8 cellular contexts compared by ENCODE assay signal in the genomic region with DNA sequence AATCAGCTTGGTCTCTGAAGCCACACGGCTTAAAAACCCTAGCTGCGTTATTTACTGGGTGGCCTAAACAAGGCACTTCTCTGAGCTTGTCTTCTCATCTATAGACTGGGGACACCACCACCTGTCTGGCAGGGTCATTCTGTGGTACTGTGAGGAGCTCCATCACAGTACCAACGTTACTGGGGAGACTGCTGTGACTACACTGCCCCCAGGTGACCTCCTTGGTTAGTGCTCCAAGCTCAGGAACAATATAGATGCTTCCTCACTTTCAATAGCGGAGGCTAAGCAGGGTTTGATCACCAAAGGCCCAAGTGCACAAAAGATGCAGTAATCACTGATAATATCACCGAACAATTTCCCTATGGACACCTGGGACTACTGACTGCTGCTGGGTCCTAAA. TPM values are rescaled to one million over a fixed set of nuclear protein-coding genes. Genes with fewer than 3 reads are reported as not detected.
DNase-seq lines count a peak whose midpoint lies in the region; ATAC-seq and TF ChIP-seq lines count a peak whose summit lies in the region.

No MANE protein-coding gene starts in this region.

- peak; percentile 77 for ATAC-seq in Right ventricle myocardium inferior
- peak; percentile 54 for ATAC-seq in central memory CD8-positive, alpha-beta T cell (replicated peaks; ENCODE audit: extremely low read depth, poor library complexity, severe bottlenecking)

- DNase-seq in Right ventricle myocardium inferior (ENCODE audit: missing footprints) = no peak
- no peak for DNase-seq in cardiac septum (ENCODE audit: low spot score)
- peak; percentile 78 for DNase-seq in RPMI8226
- no peak for DNase-seq in central memory CD8-positive, alpha-beta T cell (ENCODE audit: low spot score in 2 of 2)
- DNase-seq in lung microvascular endothelial cell (ENCODE audit: low read depth in 2 of 2) = peak; percentile 72 to 78
- DNase-seq in COLO829 (ENCODE audit: low spot score) = no peak
- DNase-seq in T-helper 9 cell = no peak

- H3K36me3 Mint-ChIP-seq in central memory CD8-positive, alpha-beta T cell (ENCODE audit: insufficient read depth) = peaks cover 17% of the 10 kb centered on the region

- H3K4me1 Mint-ChIP-seq in central memory CD8-positive, alpha-beta T cell = peaks cover 10% of the 10 kb centered on the region

- no peak for TF ChIP-seq EP300 in Ishikawa (IDR thresholded peaks at IDR 0.05; ENCODE audit: borderline replicate concordance)

- H3K9me3 Mint-ChIP-seq in central memory CD8-positive, alpha-beta T cell = no peaks in the 10 kb centered on the region

- no peak overlapping the region for H3K27ac Mint-ChIP-seq in central memory CD8-positive, alpha-beta T cell (ENCODE audit: low read depth)

- intact Hi-C loops in Right ventricle myocardium inferior (cut with DNase I) = loop anchor here (1.0 kb wide), 1 partner anchor 56 kb away; no protein-coding TSS in a partner anchor
- intact Hi-C loops in cardiac septum (cut with DNase I) = loop anchor here (2.0 to 5.0 kb wide), 2 partner anchors 57 to 110 kb away; no protein-coding TSS in a partner anchor

- H3K4me3 Mint-ChIP-seq in central memory CD8-positive, alpha-beta T cell = no peak overlapping the region

- peak; percentile 62 for TF ChIP-seq RAD21 in Ishikawa (IDR thresholded peaks at IDR 0.05; ENCODE audit: low read depth)

- H3K27me3 Mint-ChIP-seq in central memory CD8-positive, alpha-beta T cell = no peaks in the 10 kb centered on the region

TF ChIP-seq in Ishikawa, 13 proteins besides CTCF, POLR2A, EP300 and RAD21:
- TF ChIP-seq CEBPB (IDR thresholded peaks at IDR 0.05) (no peak), TEAD4 (IDR thresholded peaks at IDR 0.05) (no peak), NFIC (IDR thresholded peaks at IDR 0.05) (no peak), TAF1 (IDR thresholded peaks at IDR 0.05; ENCODE audit: low read depth) (no peak), FOXM1 (IDR thresholded peaks at IDR 0.05; ENCODE audit: borderline replicate concordance, low read depth) (no peak), CREB1 (IDR thresholded peaks at IDR 0.05; ENCODE audit: low read depth) (no peak), YY1 (IDR thresholded peaks at IDR 0.05; ENCODE audit: low read depth) (no peak), EGR1 (IDR thresholded peaks at IDR 0.05) (no peak), TCF12 (IDR thresholded peaks at IDR 0.05; ENCODE audit: low read depth) (no peak), ZBTB7A (IDR thresholded peaks at IDR 0.05; ENCODE audit: low read depth) (no peak)
- TF ChIP-seq, protein P1, sequence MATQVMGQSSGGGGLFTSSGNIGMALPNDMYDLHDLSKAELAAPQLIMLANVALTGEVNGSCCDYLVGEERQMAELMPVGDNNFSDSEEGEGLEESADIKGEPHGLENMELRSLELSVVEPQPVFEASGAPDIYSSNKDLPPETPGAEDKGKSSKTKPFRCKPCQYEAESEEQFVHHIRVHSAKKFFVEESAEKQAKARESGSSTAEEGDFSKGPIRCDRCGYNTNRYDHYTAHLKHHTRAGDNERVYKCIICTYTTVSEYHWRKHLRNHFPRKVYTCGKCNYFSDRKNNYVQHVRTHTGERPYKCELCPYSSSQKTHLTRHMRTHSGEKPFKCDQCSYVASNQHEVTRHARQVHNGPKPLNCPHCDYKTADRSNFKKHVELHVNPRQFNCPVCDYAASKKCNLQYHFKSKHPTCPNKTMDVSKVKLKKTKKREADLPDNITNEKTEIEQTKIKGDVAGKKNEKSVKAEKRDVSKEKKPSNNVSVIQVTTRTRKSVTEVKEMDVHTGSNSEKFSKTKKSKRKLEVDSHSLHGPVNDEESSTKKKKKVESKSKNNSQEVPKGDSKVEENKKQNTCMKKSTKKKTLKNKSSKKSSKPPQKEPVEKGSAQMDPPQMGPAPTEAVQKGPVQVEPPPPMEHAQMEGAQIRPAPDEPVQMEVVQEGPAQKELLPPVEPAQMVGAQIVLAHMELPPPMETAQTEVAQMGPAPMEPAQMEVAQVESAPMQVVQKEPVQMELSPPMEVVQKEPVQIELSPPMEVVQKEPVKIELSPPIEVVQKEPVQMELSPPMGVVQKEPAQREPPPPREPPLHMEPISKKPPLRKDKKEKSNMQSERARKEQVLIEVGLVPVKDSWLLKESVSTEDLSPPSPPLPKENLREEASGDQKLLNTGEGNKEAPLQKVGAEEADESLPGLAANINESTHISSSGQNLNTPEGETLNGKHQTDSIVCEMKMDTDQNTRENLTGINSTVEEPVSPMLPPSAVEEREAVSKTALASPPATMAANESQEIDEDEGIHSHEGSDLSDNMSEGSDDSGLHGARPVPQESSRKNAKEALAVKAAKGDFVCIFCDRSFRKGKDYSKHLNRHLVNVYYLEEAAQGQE (IDR thresholded peaks at IDR 0.05; ENCODE audit: low read depth) = no peak
- TF ChIP-seq, protein P2, sequence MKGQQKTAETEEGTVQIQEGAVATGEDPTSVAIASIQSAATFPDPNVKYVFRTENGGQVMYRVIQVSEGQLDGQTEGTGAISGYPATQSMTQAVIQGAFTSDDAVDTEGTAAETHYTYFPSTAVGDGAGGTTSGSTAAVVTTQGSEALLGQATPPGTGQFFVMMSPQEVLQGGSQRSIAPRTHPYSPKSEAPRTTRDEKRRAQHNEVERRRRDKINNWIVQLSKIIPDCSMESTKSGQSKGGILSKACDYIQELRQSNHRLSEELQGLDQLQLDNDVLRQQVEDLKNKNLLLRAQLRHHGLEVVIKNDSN (IDR thresholded peaks at IDR 0.05) = no peak
- TF ChIP-seq, protein P3, sequence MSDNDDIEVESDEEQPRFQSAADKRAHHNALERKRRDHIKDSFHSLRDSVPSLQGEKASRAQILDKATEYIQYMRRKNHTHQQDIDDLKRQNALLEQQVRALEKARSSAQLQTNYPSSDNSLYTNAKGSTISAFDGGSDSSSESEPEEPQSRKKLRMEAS (IDR thresholded peaks at IDR 0.05) = no peak

RNA-seq across cellular contexts. Expression of a gene that starts 18.9 kb away (rescaled TPM):
- total RNA-seq in Right ventricle myocardium inferior = 41.1 TPM
- 32.5 TPM for total RNA-seq in cardiac septum
- 44.6 and 47.1 TPM in 2 replicates for total RNA-seq in lung microvascular endothelial cell

RNA-seq across cellular contexts. Expression of a gene that starts 20.2 kb away (rescaled TPM):
- total RNA-seq in Right ventricle myocardium inferior (0.14 TPM), cardiac septum (not detected), lung microvascular endothelial cell (not detected in 2 replicates)

RNA-seq across cellular contexts. Expression of a gene that starts 26.4 kb away (rescaled TPM):
- 97.5 TPM for total RNA-seq in Right ventricle myocardium inferior
- 80.2 TPM for total RNA-seq in cardiac septum
- total RNA-seq in lung microvascular endothelial cell = 68.6 and 70.2 TPM in 2 replicates

RNA-seq across cellular contexts. Expression of a gene that starts 31.8 kb away (rescaled TPM):
- total RNA-seq in Right ventricle myocardium inferior (2.4 TPM), cardiac septum (0.89 TPM), lung microvascular endothelial cell (under 0.01 TPM in 1 of 2 replicates, not detected in the other)

RNA-seq across cellular contexts. Expression of a gene that starts 36.7 kb away (rescaled TPM):
- total RNA-seq in Right ventricle myocardium inferior = 6.3 TPM
- total RNA-seq in cardiac septum = 4.9 TPM
- total RNA-seq in lung microvascular endothelial cell = 49.7 and 56.2 TPM in 2 replicates

Comparison
In these comparisons a context has a peak if more than half of its experiments do, and no peak if none do; other contexts are left out.
1. DNase-seq: peak in RPMI8226 (single experiment) and lung microvascular endothelial cell (2 of 2); none in Right ventricle myocardium inferior (single experiment), cardiac septum (single experiment), central memory CD8-positive, alpha-beta T cell (0 of 2), COLO829 (single experiment) and T-helper 9 cell (single experiment).